In genomic region chr18:7755753-7756475, GRCh38 we compare ENCODE assay signal across 14 cellular contexts.
DNase-seq lines count a peak whose midpoint lies in the region; TF ChIP-seq lines count a peak whose summit lies in the region.
"Had no signal": no experiment of that assay in that cellular context is flagged by ENCODE, and none has a peak within 500 bp of the region (broad histone marks: within the 10 kb centered on the region; RNA-seq: fewer than 3 reads in every experiment).

No MANE protein-coding gene starts in this region.

- 82 to 91% methylated on average over 4 of the region's 4 CpGs for WGBS in lower leg skin, 2 donors

- no peak overlapping the region for H3K27ac Mint-ChIP-seq in osteocyte (ENCODE audit: unreplicated experiment)
- H3K27ac Mint-ChIP-seq: CD14-positive monocyte; immature natural killer cell; stimulated activated effector memory CD8-positive, alpha-beta T cell treated with anti-CD3 and anti-CD28 coated beads, Interleukin-12 subunit alpha, Interleukin-12 subunit beta, amount 100 ng/mL, for 72 hours had no signal

- H3K4me1 Mint-ChIP-seq in osteocyte (ENCODE audit: unreplicated experiment) = peaks cover 18% of the 10 kb centered on the region
- H3K4me1 Mint-ChIP-seq: CD14-positive monocyte; immature natural killer cell; stimulated activated effector memory CD8-positive, alpha-beta T cell treated with anti-CD3 and anti-CD28 coated beads, Interleukin-12 subunit alpha, Interleukin-12 subunit beta, amount 100 ng/mL, for 72 hours had no signal

- DNase-seq in BJ (ENCODE audit: low read depth) (no peak), foreskin fibroblast (peak; percentile 17 to 36), osteocyte (ENCODE audit: extremely low spot score, unreplicated experiment) (no peak), NCI-H1048 (lab: John Stamatoyannopoulos, UW) (no peak), C1 segment of cervical spinal cord (lab: John Stamatoyannopoulos, UW) (no peak), hypothalamus (lab: John Stamatoyannopoulos, UW) (no peak), lower leg skin (ENCODE audit: low spot score in 2 of 2) (no peak)
- DNase-seq: activated CD8-positive, alpha-beta memory T cell treated with anti-CD3 and anti-CD28 coated beads, Interleukin-2, amount 50 U/mL, for 4 hours; effector memory CD4-positive, alpha-beta T cell; immature natural killer cell had no signal

- no peak overlapping the region for H3K4me3 ChIP-seq in BJ (ENCODE audit: low read depth, low read length)
- H3K4me3 ChIP-seq in foreskin fibroblast (ENCODE audit: low read depth in 1 of 2, low read length in 2 of 2) = no peak overlapping the region
- H3K4me3 ChIP-seq in lower leg skin (ENCODE audit: low read depth, poor library complexity, severe bottlenecking) = no peak overlapping the region

- TF ChIP-seq POLR2A in lower leg skin (IDR thresholded peaks at IDR 0.05) = no peak

- no peaks in the 10 kb centered on the region for H3K27me3 Mint-ChIP-seq in osteocyte (ENCODE audit: unreplicated experiment)

- TF ChIP-seq CTCF in BJ (IDR thresholded peaks at IDR 0.05; ENCODE audit: insufficient read depth, low read depth, low read length) (peak; percentile 42), VCaP (conservative IDR thresholded peaks at IDR 0.05) (peak; percentile 39), foreskin fibroblast (IDR thresholded peaks at IDR 0.05; ENCODE audit: low read depth, low read length) (peak; percentile 30), osteocyte (IDR thresholded peaks at IDR 0.05) (peak; percentile 41), lower leg skin (IDR thresholded peaks at IDR 0.05) (no peak)

- no peaks in the 10 kb centered on the region for H3K36me3 ChIP-seq in BJ (ENCODE audit: control insufficient read depth, insufficient read depth, low read length)

- H3K27me3 ChIP-seq in BJ (ENCODE audit: control insufficient read depth, insufficient read depth, low read length) = no peaks in the 10 kb centered on the region

- H3K4me3 Mint-ChIP-seq in osteocyte (ENCODE audit: unreplicated experiment) = no peak overlapping the region
- H3K4me3 Mint-ChIP-seq: CD14-positive monocyte; immature natural killer cell; stimulated activated effector memory CD8-positive, alpha-beta T cell treated with anti-CD3 and anti-CD28 coated beads, Interleukin-12 subunit alpha, Interleukin-12 subunit beta, amount 100 ng/mL, for 72 hours had no signal

- H3K9me3 Mint-ChIP-seq in osteocyte (ENCODE audit: unreplicated experiment) = no peaks in the 10 kb centered on the region

- POLR2A ChIA-PET in BJ (lab: Charles Lee) = no interaction called here

- intact Hi-C loops in lower leg skin (cut with DNase I; ENCODE audit: low total_unique reads) = no loop called here

- CTCF ChIA-PET in BJ (lab: Yijun Ruan, JAX) = interaction anchor here (0.6 to 1.1 kb wide), 2 partner anchors 44 to 441 kb away, joined by 3 to 5 read pairs; no protein-coding TSS in a partner anchor

- H3K36me3 Mint-ChIP-seq in osteocyte (ENCODE audit: unreplicated experiment) = no peaks in the 10 kb centered on the region
- H3K36me3 Mint-ChIP-seq: CD14-positive monocyte; stimulated activated effector memory CD8-positive, alpha-beta T cell treated with anti-CD3 and anti-CD28 coated beads, Interleukin-12 subunit alpha, Interleukin-12 subunit beta, amount 100 ng/mL, for 72 hours had no signal

- H3K27ac ChIP-seq in VCaP = peak overlapping the region; percentile 87
- H3K27ac ChIP-seq: KMS-11 had no signal

Comparison
In these comparisons a context has a peak if more than half of its experiments do, and no peak if none do; other contexts are left out.
1. DNase-seq: peak in foreskin fibroblast (2 of 2); none in BJ (single experiment), osteocyte (single experiment), NCI-H1048 (single experiment), C1 segment of cervical spinal cord (0 of 14), hypothalamus (0 of 51) and lower leg skin (0 of 2).
2. CTCF ChIP-seq: peak in BJ (single experiment), VCaP (single experiment), foreskin fibroblast (single experiment) and osteocyte (single experiment); none in lower leg skin (0 of 3).